ENCODE assay signal across 1 cellular context in genomic region chr11:118277312-118277711, GRCh38.
TF ChIP-seq lines count a peak whose summit lies in the region.

No MANE protein-coding gene starts in this region.

TF ChIP-seq in HepG2, 621 proteins besides CTCF, POLR2A, EP300 and RAD21:
- TF ChIP-seq FOSL2 (CRISPR knock-in tag; IDR thresholded peaks at IDR 0.05), result peak; percentile 60
- TF ChIP-seq TFAP4 (IDR thresholded peaks at IDR 0.05; ENCODE audit: borderline replicate concordance, low read depth), result peak; percentile 53; the same call in 1 of the 2 replicates
- TF ChIP-seq MXD4 (CRISPR knock-in tag; IDR thresholded peaks at IDR 0.05), result no peak
- TF ChIP-seq ETV5 (CRISPR knock-in tag; IDR thresholded peaks at IDR 0.05; ENCODE audit: borderline replicate concordance), result peak; percentile 72; the same call in 1 of the 2 replicates
- TF ChIP-seq HHEX (CRISPR knock-in tag; IDR thresholded peaks at IDR 0.05), result no peak
